ENCODE assay signal across 8 cellular contexts in the genomic region with DNA sequence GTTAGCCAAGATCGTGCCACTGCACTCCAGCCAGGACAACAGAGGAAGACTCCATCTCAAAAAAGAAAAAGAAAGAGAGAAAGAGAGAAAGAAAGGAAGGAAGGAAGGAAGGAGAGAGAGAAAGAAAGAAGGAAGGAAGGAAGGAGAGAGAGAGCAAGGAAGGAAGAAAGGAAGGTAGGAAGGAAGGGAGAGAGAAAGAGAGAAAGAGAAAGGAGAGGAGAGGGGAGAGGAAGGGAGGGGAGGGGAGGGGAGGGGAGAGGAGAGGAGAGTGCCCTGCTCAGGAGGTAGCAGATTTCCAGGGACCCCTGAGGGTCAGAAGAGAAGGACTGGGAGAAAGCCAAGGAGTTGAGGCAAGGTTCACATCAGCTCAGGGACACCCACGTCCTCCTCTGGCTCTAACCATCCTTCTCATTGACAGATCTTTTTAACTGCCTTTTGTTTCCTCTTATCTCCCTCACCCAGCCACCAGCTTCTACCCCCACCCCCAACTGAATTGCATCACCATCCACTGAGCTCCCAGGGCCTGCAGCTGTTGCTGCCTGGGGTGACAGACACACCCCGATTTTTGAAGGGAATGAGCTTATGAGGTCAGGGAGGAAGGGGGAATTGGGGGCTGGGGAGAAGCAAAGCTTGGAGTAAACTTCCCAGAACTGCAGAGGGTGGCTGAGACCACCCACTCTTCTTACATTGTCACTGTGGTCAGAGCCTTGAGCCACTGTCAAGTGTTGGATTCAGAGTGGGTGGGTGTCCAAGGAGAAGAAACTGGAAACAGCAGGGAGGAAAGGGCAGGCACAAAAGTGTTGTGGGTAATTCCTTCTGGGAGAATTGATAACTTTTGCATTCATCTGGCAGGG.
DNase-seq lines count a peak whose midpoint lies in the region; ATAC-seq and TF ChIP-seq lines count a peak whose summit lies in the region.

No MANE protein-coding gene starts in this region.

- no peaks in the 10 kb centered on the region for H3K9me3 Mint-ChIP-seq in activated CD4-positive, alpha-beta T cell treated with anti-CD3 and anti-CD28 coated beads, Interleukin-2, amount 10 ng/mL, durations not matched to agents 24 days and 14 days
- H3K9me3 Mint-ChIP-seq in T-helper 2 cell treated with Interferon-gamma antibody and Interleukin-4, amounts not matched to agents 5 μg/mL and 100 μg/mL, for 36 hours = no peaks in the 10 kb centered on the region

- H3K27ac ChIP-seq in left ventricle myocardium inferior (replicated peaks) = peak overlapping the region; percentile 77
- peak overlapping the region; percentile 85 for H3K27ac ChIP-seq in substantia nigra (ENCODE audit: low read depth, low read length, poor library complexity, severe bottlenecking)

- DNase-seq in activated CD4-positive, alpha-beta T cell treated with anti-CD3 and anti-CD28 coated beads, Interleukin-2, amount 10 ng/mL, durations not matched to agents 24 days and 14 days = peak; percentile 67
- no peak for DNase-seq in activated CD4-positive, alpha-beta T cell treated with anti-CD3 and anti-CD28 coated beads for 4 hours
- DNase-seq in T-helper 2 cell treated with Interferon-gamma antibody and Interleukin-4, amounts not matched to agents 5 μg/mL and 100 μg/mL, for 36 hours (ENCODE audit: low spot score) = no peak
- DNase-seq in left ventricle myocardium inferior (peak; percentile 67), substantia nigra (lab: John Stamatoyannopoulos, UW) (peak in 32 of 49 donors; percentile 15 to 72 (median 36)), NCI-H1930 (lab: John Stamatoyannopoulos, UW) (no peak)
- no peak for DNase-seq in effector CD4-positive, alpha-beta T cell

- H3K4me1 ChIP-seq in left ventricle myocardium inferior = peaks cover 23% of the 10 kb centered on the region

- H3K36me3 ChIP-seq in left ventricle myocardium inferior = no peaks in the 10 kb centered on the region

- peak overlapping the region; percentile 44 for H3K27ac Mint-ChIP-seq in activated CD4-positive, alpha-beta T cell treated with anti-CD3 and anti-CD28 coated beads, Interleukin-2, amount 10 ng/mL, durations not matched to agents 24 days and 14 days
- H3K27ac Mint-ChIP-seq in T-helper 2 cell treated with Interferon-gamma antibody and Interleukin-4, amounts not matched to agents 5 μg/mL and 100 μg/mL, for 36 hours = peak overlapping the region; percentile 79

- H3K9me3 ChIP-seq in left ventricle myocardium inferior (replicated peaks) = no peaks in the 10 kb centered on the region

- no peaks in the 10 kb centered on the region for H3K36me3 Mint-ChIP-seq in activated CD4-positive, alpha-beta T cell treated with anti-CD3 and anti-CD28 coated beads, Interleukin-2, amount 10 ng/mL, durations not matched to agents 24 days and 14 days (ENCODE audit: low read depth)
- no peaks in the 10 kb centered on the region for H3K36me3 Mint-ChIP-seq in T-helper 2 cell treated with Interferon-gamma antibody and Interleukin-4, amounts not matched to agents 5 μg/mL and 100 μg/mL, for 36 hours (ENCODE audit: low read depth)

- H3K27me3 ChIP-seq in left ventricle myocardium inferior (ENCODE audit: low read depth) = no peaks in the 10 kb centered on the region

- no peak for TF ChIP-seq CTCF in left ventricle myocardium inferior (IDR thresholded peaks at IDR 0.05; ENCODE audit: borderline replicate concordance)

- H3K4me1 Mint-ChIP-seq in activated CD4-positive, alpha-beta T cell treated with anti-CD3 and anti-CD28 coated beads, Interleukin-2, amount 10 ng/mL, durations not matched to agents 24 days and 14 days = peaks cover 30% of the 10 kb centered on the region
- H3K4me1 Mint-ChIP-seq in T-helper 2 cell treated with Interferon-gamma antibody and Interleukin-4, amounts not matched to agents 5 μg/mL and 100 μg/mL, for 36 hours (ENCODE audit: low read depth) = peaks cover 30% of the 10 kb centered on the region

- H3K27me3 Mint-ChIP-seq in activated CD4-positive, alpha-beta T cell treated with anti-CD3 and anti-CD28 coated beads, Interleukin-2, amount 10 ng/mL, durations not matched to agents 24 days and 14 days = no peaks in the 10 kb centered on the region
- H3K27me3 Mint-ChIP-seq in T-helper 2 cell treated with Interferon-gamma antibody and Interleukin-4, amounts not matched to agents 5 μg/mL and 100 μg/mL, for 36 hours (ENCODE audit: low read depth) = no peaks in the 10 kb centered on the region

- H3K4me3 ChIP-seq in left ventricle myocardium inferior = no peak overlapping the region

- no peak for ATAC-seq in HG03025 (IDR thresholded peaks at IDR 0.05; ENCODE audit: low FRiP score, unreplicated experiment)

- intact Hi-C loops in activated CD4-positive, alpha-beta T cell treated with anti-CD3 and anti-CD28 coated beads, Interleukin-2, amount 10 ng/mL, durations not matched to agents 24 days and 14 days (cut with micrococcal nuclease) = loop anchor here (5.0 kb wide), 1 partner anchor 92 kb away; a partner anchor contains a TSS
- intact Hi-C loops in left ventricle myocardium inferior (cut with micrococcal nuclease) = no loop called here

- H3K4me3 Mint-ChIP-seq in activated CD4-positive, alpha-beta T cell treated with anti-CD3 and anti-CD28 coated beads, Interleukin-2, amount 10 ng/mL, durations not matched to agents 24 days and 14 days = no peak overlapping the region
- peak overlapping the region; percentile 43 for H3K4me3 Mint-ChIP-seq in T-helper 2 cell treated with Interferon-gamma antibody and Interleukin-4, amounts not matched to agents 5 μg/mL and 100 μg/mL, for 36 hours

Comparison
In these comparisons a context has a peak if more than half of its experiments do, and no peak if none do; other contexts are left out.
1. DNase-seq: peak in activated CD4-positive, alpha-beta T cell treated with anti-CD3 and anti-CD28 coated beads, Interleukin-2, amount 10 ng/mL, durations not matched to agents 24 days and 14 days (single experiment), left ventricle myocardium inferior (single experiment) and substantia nigra (32 of 49); none in activated CD4-positive, alpha-beta T cell treated with anti-CD3 and anti-CD28 coated beads for 4 hours (0 of 2), T-helper 2 cell treated with Interferon-gamma antibody and Interleukin-4, amounts not matched to agents 5 μg/mL and 100 μg/mL, for 36 hours (single experiment), effector CD4-positive, alpha-beta T cell (single experiment) and NCI-H1930 (0 of 2).